ENCODE assay signal across 9 cellular contexts in genomic region chr11:3109921-3110706, GRCh38. TPM values are rescaled to one million over a fixed set of nuclear protein-coding genes. Genes with fewer than 3 reads are reported as not detected.
DNase-seq lines count a peak whose midpoint lies in the region; ATAC-seq and TF ChIP-seq lines count a peak whose summit lies in the region.
"Had no signal": no experiment of that assay in that cellular context is flagged by ENCODE, and none has a peak within 500 bp of the region (broad histone marks: within the 10 kb centered on the region; RNA-seq: fewer than 3 reads in every experiment).

No MANE protein-coding gene starts in this region.

- no peak overlapping the region for H3K4me3 Mint-ChIP-seq in MCF 10A (ENCODE audit: unreplicated experiment)
- no peak overlapping the region for H3K4me3 Mint-ChIP-seq in stimulated activated memory B cell treated with anti-CD40 and anti-IgM and Interleukin-4, amounts not matched to agents 10 μg/mL and 1 μg/mL and 100 μg/mL, for 72 hours

- peak overlapping the region; percentile 71 for H3K27ac Mint-ChIP-seq in MCF 10A (ENCODE audit: low read depth, unreplicated experiment)
- no peak overlapping the region for H3K27ac Mint-ChIP-seq in stimulated activated memory B cell treated with anti-CD40 and anti-IgM and Interleukin-4, amounts not matched to agents 10 μg/mL and 1 μg/mL and 100 μg/mL, for 72 hours

- H3K9me3 Mint-ChIP-seq in MCF 10A (ENCODE audit: unreplicated experiment) = peaks cover 7% of the 10 kb centered on the region
- H3K9me3 Mint-ChIP-seq in stimulated activated memory B cell treated with anti-CD40 and anti-IgM and Interleukin-4, amounts not matched to agents 10 μg/mL and 1 μg/mL and 100 μg/mL, for 72 hours = peaks cover 7% of the 10 kb centered on the region

- H3K4me1 Mint-ChIP-seq in MCF 10A (ENCODE audit: insufficient read depth, unreplicated experiment) = peaks cover 28% of the 10 kb centered on the region
- no peaks in the 10 kb centered on the region for H3K4me1 Mint-ChIP-seq in stimulated activated memory B cell treated with anti-CD40 and anti-IgM and Interleukin-4, amounts not matched to agents 10 μg/mL and 1 μg/mL and 100 μg/mL, for 72 hours

- no peak overlapping the region for H3K4me2 ChIP-seq in GM23248 (ENCODE audit: unreplicated experiment)

- no peaks in the 10 kb centered on the region for H3K79me2 ChIP-seq in GM23248 (ENCODE audit: insufficient read depth)

- WGBS in GM23248 (ENCODE audit: low coverage in 1 of 2, low lambda C conversion rate in 2 of 2, missing lambda C conversion rate in 2 of 2), 2 experiments = 69 to 70% methylated on average over 13 to 14 of the region's 14 CpGs

- H2AFZ ChIP-seq in GM23248 = no peak overlapping the region

- H3K9ac ChIP-seq in GM23248 = no peak overlapping the region

- H4K20me1 ChIP-seq in GM23248 (ENCODE audit: insufficient read depth) = no peaks in the 10 kb centered on the region

- ATAC-seq in left lobe of liver = peak; percentile 87
- ATAC-seq in stimulated activated memory B cell treated with anti-CD40 and anti-IgM and Interleukin-4, amounts not matched to agents 10 μg/mL and 1 μg/mL and 100 μg/mL, for 72 hours = peak; percentile 50

- peaks cover 4% of the 10 kb centered on the region for H3K9me3 ChIP-seq in GM23248 (ENCODE audit: low read depth)

- peaks cover 100% of the 10 kb centered on the region for H3K36me3 Mint-ChIP-seq in MCF 10A (ENCODE audit: insufficient read depth, unreplicated experiment)
- H3K36me3 Mint-ChIP-seq in stimulated activated memory B cell treated with anti-CD40 and anti-IgM and Interleukin-4, amounts not matched to agents 10 μg/mL and 1 μg/mL and 100 μg/mL, for 72 hours = no peaks in the 10 kb centered on the region

- H3K4me3 ChIP-seq in GM23248 = no peak overlapping the region
- H3K4me3 ChIP-seq: HAP-1 had no signal

- in situ Hi-C loops in GM23248 (cut with MboI) = no loop called here

- peaks cover 3% of the 10 kb centered on the region; the same call in 1 of the 2 replicates for H3F3A ChIP-seq in GM23248 (ENCODE audit: insufficient read depth)

- no peaks in the 10 kb centered on the region for H3K27me3 Mint-ChIP-seq in MCF 10A (ENCODE audit: insufficient read depth, unreplicated experiment)
- peaks cover 42% of the 10 kb centered on the region for H3K27me3 Mint-ChIP-seq in stimulated activated memory B cell treated with anti-CD40 and anti-IgM and Interleukin-4, amounts not matched to agents 10 μg/mL and 1 μg/mL and 100 μg/mL, for 72 hours

- H3K27me3 ChIP-seq in GM23248 (replicated peaks; ENCODE audit: insufficient read depth) = no peaks in the 10 kb centered on the region

- peaks cover 11% of the 10 kb centered on the region for H3K36me3 ChIP-seq in GM23248 (ENCODE audit: low read depth)
- H3K36me3 ChIP-seq: HAP-1 had no signal

- H3K27ac ChIP-seq in GM23248 = no peak overlapping the region

- POLR2A ChIA-PET in MCF 10A (lab: Yijun Ruan, JAX) = interaction anchor here (0.6 to 9.1 kb wide), 8 partner anchors 9 to 312 kb away, joined by 3 to 179 read pairs (median 3); no protein-coding TSS in a partner anchor

- TF ChIP-seq CTCF in AG09319 (IDR thresholded peaks at IDR 0.05; ENCODE audit: low read depth, low read length) (peak; percentile 63), MCF 10A (IDR thresholded peaks at IDR 0.05; ENCODE audit: unreplicated experiment) (peak; percentile 44)

- DNase-seq in AG09319 (ENCODE audit: extremely low read depth, low read depth) (no peak), GM23248 (peak; percentile 60), RKO (ENCODE audit: low spot score) (peak; percentile 31), MCF 10A (ENCODE audit: unreplicated experiment) (peak; percentile 63), left lobe of liver (ENCODE audit: low spot score) (peak; percentile 46), globus pallidus (ENCODE audit: low spot score) (no peak), foreskin melanocyte (no peak)

- CTCF ChIA-PET in MCF 10A (lab: Yijun Ruan, JAX) = interaction anchor here (0.6 to 4.4 kb wide), 13 partner anchors 10 to 307 kb away, joined by 3 to 23 read pairs (median 3); no protein-coding TSS in a partner anchor

- no peaks in the 10 kb centered on the region for H3K9me2 ChIP-seq in GM23248 (ENCODE audit: insufficient read depth)

- no TSS peak for BruUV-seq in MCF 10A (replicated peaks; lab: Mats Ljungman, UMichigan)

- intact Hi-C loops in MCF 10A (cut with micrococcal nuclease) = loop anchor here (1.0 kb wide), 2 partner anchors 85 to 107 kb away; no protein-coding TSS in a partner anchor

- no peaks in the 10 kb centered on the region for H3K4me1 ChIP-seq in GM23248 (ENCODE audit: insufficient read depth)
- H3K4me1 ChIP-seq: HAP-1 had no signal

RNA-seq across cellular contexts. Expression of gene CARS1, which starts 52.9 kb away (rescaled TPM):
- 111 and 125 TPM in 2 replicates for total RNA-seq in GM23248 (2014; rRNA removed; shearing (Covaris generic))
- 115 and 120 TPM in 2 replicates for polyA plus RNA-seq in GM23248 (2016; fragmentation: Nextera tagmentation; extraction: Ambion mirVana)
- total RNA-seq in MCF 10A (2022) (144 and 150 TPM in 2 replicates), left lobe of liver (21.0 TPM)

RNA-seq across cellular contexts. Expression of gene OSBPL5, which starts 55.0 kb away (rescaled TPM):
- total RNA-seq in GM23248 (2014; rRNA removed; shearing (Covaris generic)) = 47.6 and 57.6 TPM in 2 replicates
- 25.3 and 27.9 TPM in 2 replicates for polyA plus RNA-seq in GM23248 (2016; fragmentation: Nextera tagmentation; extraction: Ambion mirVana)
- 85.7 and 115 TPM in 2 replicates for total RNA-seq in MCF 10A (2022)
- total RNA-seq in left lobe of liver = 3.6 TPM

Comparison
In these comparisons a context has a peak if more than half of its experiments do, and no peak if none do; other contexts are left out.
1. DNase-seq: peak in GM23248 (single experiment), RKO (single experiment), MCF 10A (single experiment) and left lobe of liver (single experiment); none in AG09319 (single experiment), globus pallidus (single experiment) and foreskin melanocyte (single experiment).
2. RNA of gene OSBPL5, which starts 55.0 kb away (total RNA-seq): 85.7 to 115 TPM in MCF 10A and 47.6 to 57.6 TPM in GM23248; 3.6 TPM in left lobe of liver (single experiment); every median in the first group is over 10 times any median in the second.